ENCODE assay signal across 9 cellular contexts in genomic region chr13:99320693-99321481, GRCh38. TPM values are rescaled to one million over a fixed set of nuclear protein-coding genes. Genes with fewer than 3 reads are reported as not detected.
DNase-seq lines count a peak whose midpoint lies in the region; ATAC-seq and TF ChIP-seq lines count a peak whose summit lies in the region.
"Had no signal": no experiment of that assay in that cellular context is flagged by ENCODE, and none has a peak within 500 bp of the region (broad histone marks: within the 10 kb centered on the region; RNA-seq: fewer than 3 reads in every experiment).

No MANE protein-coding gene starts in this region.

- TF ChIP-seq EP300 in upper lobe of left lung (IDR thresholded peaks at IDR 0.05) = no peak

- no peak for TF ChIP-seq CTCF in upper lobe of left lung (IDR thresholded peaks at IDR 0.05)

- peak; percentile 26 for DNase-seq in stimulated activated CD4-positive, alpha-beta T cell treated with anti-CD3 and anti-CD28 coated beads, Interleukin-4, amount 100 ng/mL, for 24 hours
- no peak for DNase-seq in stimulated activated CD4-positive, alpha-beta T cell treated with anti-CD3 and anti-CD28 coated beads, Interleukin-4, amount 100 ng/mL, for 4 hours
- peak; percentile 34 for DNase-seq in T follicular helper cell (ENCODE audit: low read depth)
- peak; percentile 79 for DNase-seq in fibroblast of the conjunctiva (ENCODE audit: low read depth)
- no peak for DNase-seq in upper lobe of left lung
- no peak for DNase-seq in caudate nucleus (lab: John Stamatoyannopoulos, UW)
- DNase-seq: stimulated activated CD4-positive, alpha-beta T cell treated with anti-CD3 and anti-CD28 coated beads, Interleukin-2, amount 100 ng/mL, for 48 hours had no signal

- H3K27me3 ChIP-seq in upper lobe of left lung = no peaks in the 10 kb centered on the region

- H3K4me3 ChIP-seq in upper lobe of left lung = no peak overlapping the region

- ATAC-seq in upper lobe of left lung (ENCODE audit: low FRiP score in 2 of 2) (peak in 1 of 2 donors; percentile 61), HG02610 (IDR thresholded peaks at IDR 0.05; ENCODE audit: unreplicated experiment) (no peak), HG03442 (IDR thresholded peaks at IDR 0.05; ENCODE audit: unreplicated experiment) (no peak)

- H3K9me3 ChIP-seq in upper lobe of left lung = no peaks in the 10 kb centered on the region

- peaks cover 14 to 29% (median 20%) of the 10 kb centered on the region in 4 donors for H3K4me1 ChIP-seq in upper lobe of left lung

- peaks cover 0 to 14% (median 2%) of the 10 kb centered on the region in 4 donors for H3K36me3 ChIP-seq in upper lobe of left lung

- 63 to 83% methylated on average over 5 of the region's 5 CpGs for WGBS in upper lobe of left lung, 2 donors

- no peak for TF ChIP-seq POLR2A in upper lobe of left lung (IDR thresholded peaks at IDR 0.05)

- H3K27ac ChIP-seq in upper lobe of left lung = peak overlapping the region; percentile 13 to 53 (median 39)
- H3K27ac ChIP-seq in caudate nucleus (ENCODE audit: low read depth, low read length) = no peak overlapping the region

RNA-seq across cellular contexts. Expression of gene GPR183, which starts 13.7 kb away (rescaled TPM):
- total RNA-seq in upper lobe of left lung = 10 to 100 TPM in 3 of 6 donors, 1 to 10 TPM in 3; 2.6 to 13.5 (median 10.0) TPM

Comparison
In these comparisons a context has a peak if more than half of its experiments do, and no peak if none do; other contexts are left out.
1. DNase-seq: peak in stimulated activated CD4-positive, alpha-beta T cell treated with anti-CD3 and anti-CD28 coated beads, Interleukin-4, amount 100 ng/mL, for 24 hours (single experiment), T follicular helper cell (single experiment) and fibroblast of the conjunctiva (single experiment); none in stimulated activated CD4-positive, alpha-beta T cell treated with anti-CD3 and anti-CD28 coated beads, Interleukin-4, amount 100 ng/mL, for 4 hours (0 of 2), upper lobe of left lung (0 of 2) and caudate nucleus (0 of 61).